ENCODE assay signal across 11 cellular contexts in the genomic region with DNA sequence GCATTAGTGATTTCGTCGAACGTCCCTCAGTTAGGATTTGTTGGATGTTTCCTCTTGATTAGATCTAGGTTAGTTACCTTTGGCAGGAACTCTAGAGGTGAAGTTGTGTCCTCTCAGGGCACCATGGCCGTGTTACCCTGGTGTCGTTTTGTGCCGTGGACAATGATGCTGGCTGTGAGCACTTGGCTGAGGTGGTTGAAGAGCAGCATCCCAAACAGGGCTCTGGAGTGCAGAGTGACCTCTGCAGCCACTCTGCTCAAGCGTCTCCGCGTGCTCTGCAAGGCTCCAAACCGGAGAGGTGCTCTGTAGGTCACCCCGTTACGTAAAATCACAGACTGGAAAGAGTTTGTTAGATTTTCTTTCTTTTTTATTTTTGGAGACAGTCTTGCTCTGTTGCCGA. TPM values are rescaled to one million over a fixed set of nuclear protein-coding genes. Genes with fewer than 3 reads are reported as not detected.
DNase-seq lines count a peak whose midpoint lies in the region; ATAC-seq, FAIRE-seq and TF ChIP-seq lines count a peak whose summit lies in the region.
"Had no signal": no experiment of that assay in that cellular context is flagged by ENCODE, and none has a peak within 500 bp of the region (broad histone marks: within the 10 kb centered on the region; RNA-seq: fewer than 3 reads in every experiment).

No MANE protein-coding gene starts in this region.

- no peak overlapping the region for H2BK5ac ChIP-seq in mesenchymal stem cell (ENCODE audit: low read depth, low read length, poor library complexity, severe bottlenecking)

- no peaks in the 10 kb centered on the region for H3K9me3 ChIP-seq in OCI-LY1 (ENCODE audit: low read length)
- H3K9me3 ChIP-seq in astrocyte (ENCODE audit: insufficient read depth, low read depth, low read length) = no peaks in the 10 kb centered on the region
- no peaks in the 10 kb centered on the region for H3K9me3 ChIP-seq in mesenchymal stem cell (ENCODE audit: control insufficient read depth, low read length)
- no peaks in the 10 kb centered on the region for H3K9me3 ChIP-seq in smooth muscle cell (replicated peaks; ENCODE audit: low read depth)
- H3K9me3 ChIP-seq: pancreas had no signal

- H3K36me3 ChIP-seq in OCI-LY1 (ENCODE audit: insufficient read depth, low read length) = peaks cover 9% of the 10 kb centered on the region
- no peaks in the 10 kb centered on the region for H3K36me3 ChIP-seq in astrocyte (ENCODE audit: insufficient read depth, low read length)
- H3K36me3 ChIP-seq in mesenchymal stem cell (ENCODE audit: control insufficient read depth in 1 of 2, insufficient read depth in 2 of 2, low read depth in 1 of 2, low read length in 2 of 2) = no peaks in the 10 kb centered on the region
- no peaks in the 10 kb centered on the region for H3K36me3 ChIP-seq in smooth muscle cell (ENCODE audit: low read depth)
- H3K36me3 ChIP-seq: pancreas had no signal

- H3K23ac ChIP-seq in mesenchymal stem cell (ENCODE audit: low read length in 2 of 2) = no peak overlapping the region

- peak overlapping the region in 1 of 2 experiments; percentile 50 for H3K18ac ChIP-seq in mesenchymal stem cell (ENCODE audit: low read depth in 1 of 2, low read length in 2 of 2)

- H3K36me3 Mint-ChIP-seq in astrocyte (ENCODE audit: low read depth, unreplicated experiment) = peaks cover 5% of the 10 kb centered on the region

- TF ChIP-seq CTCF in OCI-LY1 (IDR thresholded peaks at IDR 0.05; ENCODE audit: low read length) (no peak), astrocyte (IDR thresholded peaks at IDR 0.05; ENCODE audit: insufficient read depth, low read depth, low read length) (no peak), smooth muscle cell (IDR thresholded peaks at IDR 0.05; ENCODE audit: borderline replicate concordance, insufficient read depth, poor library complexity, severe bottlenecking) (no peak)

- H3K9ac ChIP-seq in OCI-LY1 (ENCODE audit: low read length) = no peak overlapping the region; the same call in 1 of the 2 replicates
- peak overlapping the region; percentile 13 for H3K9ac ChIP-seq in astrocyte (ENCODE audit: low read length)
- H3K9ac ChIP-seq in mesenchymal stem cell (ENCODE audit: low read length) = peak overlapping the region; percentile 53
- H3K9ac ChIP-seq in smooth muscle cell (ENCODE audit: low read depth) = no peak overlapping the region
- H3K9ac ChIP-seq: GM23248 had no signal

- no peak overlapping the region for H2AFZ ChIP-seq in OCI-LY1 (ENCODE audit: low read length)
- H2AFZ ChIP-seq in astrocyte (ENCODE audit: low read depth, low read length) = no peak overlapping the region
- H2AFZ ChIP-seq in mesenchymal stem cell (ENCODE audit: low read depth, low read length) = no peak overlapping the region
- H2AFZ ChIP-seq in smooth muscle cell (ENCODE audit: low read depth) = no peak overlapping the region
- H2AFZ ChIP-seq: GM23248 had no signal

- FAIRE-seq in astrocyte (lab: Jason Lieb, UNC) = no peak
- FAIRE-seq: kidney, pancreas had no signal

- H3K14ac ChIP-seq in mesenchymal stem cell (ENCODE audit: low read length in 2 of 2) = no peak overlapping the region

- peaks cover 12% of the 10 kb centered on the region for H3K79me1 ChIP-seq in mesenchymal stem cell (replicated peaks; ENCODE audit: low read length, poor library complexity, severe bottlenecking)

- DNase-seq in astrocyte (ENCODE audit: low read depth) (no peak), mesenchymal stem cell (no peak), smooth muscle cell (lab: John Stamatoyannopoulos, UW; ENCODE audit: unreplicated experiment) (no peak), HPDE6-E6E7 (ENCODE audit: extremely low spot score) (no peak)
- DNase-seq: activated CD4-positive, alpha-beta memory T cell treated with anti-CD3 and anti-CD28 coated beads, Interleukin-2, amount 10 ng/mL, durations not matched to agents 7 days and 5 days had no signal

- H3K27ac ChIP-seq in OCI-LY1 (ENCODE audit: low read depth, low read length, poor library complexity, severe bottlenecking) (peak overlapping the region; percentile 82), astrocyte (ENCODE audit: low read depth, low read length) (no peak overlapping the region), mesenchymal stem cell (ENCODE audit: low read length, poor library complexity, severe bottlenecking) (no peak overlapping the region), temporal lobe (ENCODE audit: low read depth, low read length) (peak overlapping the region; percentile 19), smooth muscle cell (ENCODE audit: low read depth) (no peak overlapping the region)
- H3K27ac ChIP-seq: GM23248 had no signal

- H3K27me3 ChIP-seq in OCI-LY1 (ENCODE audit: insufficient read depth, low read length) (no peaks in the 10 kb centered on the region), astrocyte (ENCODE audit: insufficient read depth, low read length) (no peaks in the 10 kb centered on the region), mesenchymal stem cell (ENCODE audit: control insufficient read depth in 1 of 2, insufficient read depth in 1 of 2, low read length in 2 of 2) (no peaks in the 10 kb centered on the region), smooth muscle cell (ENCODE audit: low read depth) (no peaks in the 10 kb centered on the region)
- H3K27me3 ChIP-seq: pancreas had no signal

- H2AK5ac ChIP-seq in mesenchymal stem cell (ENCODE audit: low read length, severe bottlenecking) = no peak overlapping the region

- H3K4me2 ChIP-seq in OCI-LY1 (ENCODE audit: low read length) (peak overlapping the region; percentile 55), astrocyte (ENCODE audit: low read length) (peak overlapping the region; percentile 2), mesenchymal stem cell (ENCODE audit: low read length, poor library complexity, severe bottlenecking) (no peak overlapping the region), smooth muscle cell (no peak overlapping the region)

- no peak overlapping the region for H2BK120ac ChIP-seq in mesenchymal stem cell (ENCODE audit: low read depth, low read length)

- H3K4me1 ChIP-seq in OCI-LY1 (ENCODE audit: insufficient read depth, low read length, severe bottlenecking) (peaks cover 41% of the 10 kb centered on the region), astrocyte (ENCODE audit: insufficient read depth, low read length) (peaks cover 8% of the 10 kb centered on the region), mesenchymal stem cell (ENCODE audit: control insufficient read depth, insufficient read depth, low read depth, low read length) (peaks cover 21% of the 10 kb centered on the region), smooth muscle cell (ENCODE audit: low read depth) (no peaks in the 10 kb centered on the region)

- H3K79me2 ChIP-seq in OCI-LY1 (ENCODE audit: insufficient read depth, low read length) (peaks cover 81% of the 10 kb centered on the region), astrocyte (ENCODE audit: insufficient read depth, low read length) (peaks cover 85% of the 10 kb centered on the region), smooth muscle cell (ENCODE audit: low read depth) (peaks cover 98% of the 10 kb centered on the region)

- H3K4ac ChIP-seq in mesenchymal stem cell (ENCODE audit: low read depth in 1 of 2, low read length in 2 of 2) = no peak overlapping the region

- ATAC-seq in HG03460 (IDR thresholded peaks at IDR 0.05; ENCODE audit: unreplicated experiment) = no peak

- no peak overlapping the region for H2BK15ac ChIP-seq in mesenchymal stem cell (ENCODE audit: low read depth, poor library complexity, severe bottlenecking)

- 95% methylated on average over 13 of the region's 13 CpGs for WGBS in mesenchymal stem cell
- WGBS in smooth muscle cell (ENCODE audit: low lambda C conversion rate) = 96% methylated on average over 13 of the region's 13 CpGs

- H3K4me3 ChIP-seq in OCI-LY1 (ENCODE audit: low read depth, low read length, poor library complexity, severe bottlenecking) (peak overlapping the region; percentile 31), astrocyte (ENCODE audit: insufficient read depth, low read depth, low read length) (no peak overlapping the region), mesenchymal stem cell (ENCODE audit: insufficient read depth in 1 of 2, low read depth in 1 of 2, low read length in 2 of 2) (no peak overlapping the region), smooth muscle cell (no peak overlapping the region)
- H3K4me3 ChIP-seq: GM23248, pancreas had no signal

- no peak overlapping the region for H2BK12ac ChIP-seq in mesenchymal stem cell (ENCODE audit: low read length in 2 of 2)

- H3F3A ChIP-seq in OCI-LY1 (ENCODE audit: insufficient read depth, low read length) = peaks cover 3% of the 10 kb centered on the region; the same call in 1 of the 2 replicates
- peaks cover 3% of the 10 kb centered on the region for H3F3A ChIP-seq in smooth muscle cell (ENCODE audit: low read depth)

- no peaks in the 10 kb centered on the region for H3K9me3 Mint-ChIP-seq in astrocyte (ENCODE audit: unreplicated experiment)
- H3K9me3 Mint-ChIP-seq: activated CD4-positive, alpha-beta memory T cell treated with anti-CD3 and anti-CD28 coated beads, Interleukin-2, amount 10 ng/mL, durations not matched to agents 7 days and 5 days had no signal

- H3K4me1 Mint-ChIP-seq in astrocyte (ENCODE audit: low read depth, unreplicated experiment) = peaks cover 12% of the 10 kb centered on the region

- H3K27ac Mint-ChIP-seq in astrocyte (ENCODE audit: unreplicated experiment) = no peak overlapping the region
- H3K27ac Mint-ChIP-seq: activated CD4-positive, alpha-beta memory T cell treated with anti-CD3 and anti-CD28 coated beads, Interleukin-2, amount 10 ng/mL, durations not matched to agents 7 days and 5 days had no signal

- H4K20me1 ChIP-seq in OCI-LY1 (ENCODE audit: insufficient read depth, low read length) (no peaks in the 10 kb centered on the region), astrocyte (ENCODE audit: insufficient read depth, low read length) (peaks cover 86% of the 10 kb centered on the region), smooth muscle cell (ENCODE audit: low read depth) (peaks cover 100% of the 10 kb centered on the region)

- peak overlapping the region; percentile 3 for H4K8ac ChIP-seq in mesenchymal stem cell (ENCODE audit: low read length)

- no peaks in the 10 kb centered on the region for H3K27me3 Mint-ChIP-seq in astrocyte (ENCODE audit: low read depth, unreplicated experiment)
- H3K27me3 Mint-ChIP-seq: activated CD4-positive, alpha-beta memory T cell treated with anti-CD3 and anti-CD28 coated beads, Interleukin-2, amount 10 ng/mL, durations not matched to agents 7 days and 5 days had no signal

- no peaks in the 10 kb centered on the region for H3K9me2 ChIP-seq in OCI-LY1 (ENCODE audit: low read depth, low read length)

- H4K91ac ChIP-seq in mesenchymal stem cell (ENCODE audit: low read length) = no peak overlapping the region

- no peak overlapping the region for H3K4me3 Mint-ChIP-seq in astrocyte (ENCODE audit: unreplicated experiment)
- H3K4me3 Mint-ChIP-seq: activated CD4-positive, alpha-beta memory T cell treated with anti-CD3 and anti-CD28 coated beads, Interleukin-2, amount 10 ng/mL, durations not matched to agents 7 days and 5 days had no signal

RNA-seq across cellular contexts. Expression of gene FOXK2, which starts 33.0 kb away (rescaled TPM):
- total RNA-seq in astrocyte = 57.9 and 68.0 TPM in 2 replicates
- 45.8 TPM for polyA plus RNA-seq in mesenchymal stem cell (2013, experiment 1 of 2)
- 46.2 TPM for polyA plus RNA-seq in mesenchymal stem cell (2013, experiment 2 of 2)
- total RNA-seq in temporal lobe = 27.8 TPM
- total RNA-seq in smooth muscle cell = 27.1 and 27.3 TPM in 2 replicates
- polyA plus RNA-seq in smooth muscle cell = 25.9 and 39.3 TPM in 2 replicates

Comparison
In these comparisons a context has a peak if more than half of its experiments do, and no peak if none do; other contexts are left out.
1. H3K27ac ChIP-seq: peak in OCI-LY1 (single experiment) and temporal lobe (single experiment); none in astrocyte (single experiment), mesenchymal stem cell (single experiment) and smooth muscle cell (single experiment).
2. H3K4me2 ChIP-seq: peak in OCI-LY1 (single experiment) and astrocyte (single experiment); none in mesenchymal stem cell (single experiment) and smooth muscle cell (single experiment).
3. H3K9ac ChIP-seq: peak in astrocyte (single experiment) and mesenchymal stem cell (single experiment); none in OCI-LY1 (single experiment) and smooth muscle cell (single experiment).